In the genomic region with DNA sequence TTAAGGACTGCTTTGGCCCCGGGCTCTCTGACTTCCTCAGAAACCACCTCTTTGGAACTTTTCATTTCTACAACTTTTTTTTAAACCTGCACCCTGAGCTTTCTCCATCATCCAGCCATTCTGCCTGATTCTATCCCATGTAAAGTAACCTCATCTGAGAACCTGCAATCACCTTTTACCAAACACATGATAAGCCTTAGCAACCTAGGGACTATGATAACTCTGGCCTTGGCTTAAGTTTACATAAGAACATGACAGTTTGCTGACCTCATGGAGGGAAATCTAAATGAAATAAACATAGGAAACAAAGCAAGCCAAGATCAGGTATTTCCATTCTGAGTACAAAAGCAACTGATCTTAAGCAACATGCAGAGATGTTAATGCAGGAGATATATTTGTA, we compare ENCODE assay signal across 8 cellular contexts. TPM values are rescaled to one million over a fixed set of nuclear protein-coding genes. Genes with fewer than 3 reads are reported as not detected.
"Had no signal": no experiment of that assay in that cellular context is flagged by ENCODE, and none has a peak within 500 bp of the region (broad histone marks: within the 10 kb centered on the region; RNA-seq: fewer than 3 reads in every experiment).

No MANE protein-coding gene starts in this region.

- H3K36me3 ChIP-seq: HAP-1 had no signal

- H3K4me1 ChIP-seq: HAP-1 had no signal

- FAIRE-seq: K562 had no signal

- H3K9me3 ChIP-seq: HAP-1 had no signal

- H2AFZ ChIP-seq: GM23338 had no signal

- DNase-seq: H7, HFFc6, IMR-90 had no signal

- H3K27ac ChIP-seq: HL-60 had no signal

- H3K4me3 ChIP-seq: GM23338, HAP-1, K562 had no signal

- ATAC-seq: GM23338, HCT116, K562 had no signal

- H3K4me2 ChIP-seq: GM23338 had no signal

RNA-seq across cellular contexts. Expression of a gene that starts 15.7 kb away (rescaled TPM):
- total RNA-seq: HFFc6 had no signal
- polyA plus RNA-seq: K562 had no signal
